Comparison of ENCODE assay signal across 8 cellular contexts in genomic region chr14:102138935-102139247, GRCh38. TPM values are rescaled to one million over a fixed set of nuclear protein-coding genes. Genes with fewer than 3 reads are reported as not detected.
DNase-seq lines count a peak whose midpoint lies in the region; ATAC-seq and TF ChIP-seq lines count a peak whose summit lies in the region.

No MANE protein-coding gene starts in this region.

- peak overlapping the region; percentile 75 for H3K4me3 ChIP-seq in GM08714 (ENCODE audit: low read length)
- peak overlapping the region; percentile 90 for H3K4me3 ChIP-seq in Karpas-422 (ENCODE audit: low read length)
- H3K4me3 ChIP-seq in mucosa of descending colon, result peak overlapping the region; percentile 84

- H2AFZ ChIP-seq in Karpas-422 (ENCODE audit: low read length), result peak overlapping the region; percentile 85

- peak overlapping the region; percentile 87 for H3K4me2 ChIP-seq in Karpas-422 (ENCODE audit: low read depth, low read length, poor library complexity, severe bottlenecking)

- intact Hi-C loops in mucosa of descending colon (cut with DNase I, micrococcal nuclease), result no loop called here

- H3K4me1 ChIP-seq in Karpas-422 (ENCODE audit: low read length) (peaks cover 23% of the 10 kb centered on the region), mucosa of descending colon (ENCODE audit: low read depth) (peaks cover 12% of the 10 kb centered on the region)

- H3K9me3 ChIP-seq in Karpas-422 (ENCODE audit: low read length) (no peaks in the 10 kb centered on the region), mucosa of descending colon (no peaks in the 10 kb centered on the region)

- no peak for DNase-seq in Karpas-422
- DNase-seq in mucosa of descending colon, result no peak
- DNase-seq in T1000 (lab: John Stamatoyannopoulos, UW), result no peak
- DNase-seq in cerebellum (ENCODE audit: low spot score), result no peak

- peak; percentile 7 for ATAC-seq in mucosa of descending colon
- ATAC-seq in GM18909 (IDR thresholded peaks at IDR 0.05; ENCODE audit: poor library complexity, unreplicated experiment), result no peak
- ATAC-seq in HG03521 (IDR thresholded peaks at IDR 0.05; ENCODE audit: unreplicated experiment), result no peak

- H3K27me3 ChIP-seq in Karpas-422 (ENCODE audit: low read length), result no peaks in the 10 kb centered on the region

- no peaks in the 10 kb centered on the region for H3K9me2 ChIP-seq in Karpas-422 (replicated peaks; ENCODE audit: insufficient read depth, low read length)

- H4K20me1 ChIP-seq in Karpas-422 (ENCODE audit: insufficient read depth, low read depth, low read length), result no peaks in the 10 kb centered on the region

- H3K79me2 ChIP-seq in Karpas-422 (ENCODE audit: low read length), result peaks cover 47% of the 10 kb centered on the region

- peak overlapping the region; percentile 71 for H3K9ac ChIP-seq in Karpas-422 (ENCODE audit: low read length)

- TF ChIP-seq CTCF in mucosa of descending colon (IDR thresholded peaks at IDR 0.05), result no peak

- H3K36me3 ChIP-seq in Karpas-422 (ENCODE audit: insufficient read depth, low read length) (no peaks in the 10 kb centered on the region), mucosa of descending colon (ENCODE audit: low read depth) (no peaks in the 10 kb centered on the region)

- peak overlapping the region; percentile 28; the same call in 1 of the 2 replicates for H3K27ac ChIP-seq in Karpas-422 (ENCODE audit: low read length)
- peak overlapping the region; percentile 94 for H3K27ac ChIP-seq in cingulate gyrus (ENCODE audit: low read depth, low read length)

RNA-seq across cellular contexts. Expression of gene WDR20, which starts 0.8 kb away (rescaled TPM):
- 16.9 and 19.7 TPM in 2 replicates for total RNA-seq in Karpas-422 (2014; rRNA removed; shearing (Covaris generic); ENCODE audit: low replicate concordance)
- total RNA-seq in mucosa of descending colon (10 to 100 TPM; 36.2 to 49.4 (median 40.9) TPM), cerebellum (36.5 TPM)

RNA-seq across cellular contexts. Expression of gene HSP90AA1, which starts 52.0 kb away (rescaled TPM):
- total RNA-seq in Karpas-422 (2014; rRNA removed; shearing (Covaris generic); ENCODE audit: low replicate concordance), result 354 and 505 TPM in 2 replicates
- total RNA-seq in mucosa of descending colon (100 to 1,000 TPM; 231 to 367 (median 252) TPM), cerebellum (271 TPM)
